In the genomic region with DNA sequence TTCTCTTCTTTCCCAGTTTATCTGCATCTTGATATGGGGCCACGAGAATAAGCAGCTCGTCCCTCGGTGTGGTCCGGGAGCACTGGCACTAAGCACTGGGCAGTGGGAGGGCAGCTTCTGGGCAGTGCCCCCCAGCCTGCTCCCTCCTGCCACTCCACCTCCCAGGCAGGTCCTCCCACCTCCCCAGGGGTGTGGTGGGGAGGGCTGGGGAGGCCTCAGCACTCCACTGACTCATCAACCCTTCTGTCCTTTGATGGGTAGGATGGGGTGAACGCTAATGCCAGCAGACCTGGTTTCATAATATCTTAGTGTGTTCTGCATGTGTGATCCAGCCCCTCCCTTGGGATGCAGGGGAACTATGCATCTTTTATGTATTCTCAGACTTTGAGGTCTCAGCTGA, we compare ENCODE assay signal across 21 cellular contexts.
DNase-seq lines count a peak whose midpoint lies in the region; ATAC-seq and TF ChIP-seq lines count a peak whose summit lies in the region.
"Had no signal": no experiment of that assay in that cellular context is flagged by ENCODE, and none has a peak within 500 bp of the region (broad histone marks: within the 10 kb centered on the region; RNA-seq: fewer than 3 reads in every experiment).

No MANE protein-coding gene starts in this region.

- H3K27ac ChIP-seq in HEK293 (ENCODE audit: extremely low read depth, low read depth, low read length): no peak overlapping the region
- peak overlapping the region; percentile 73 to 90 (median 78) for H3K27ac ChIP-seq in body of pancreas
- H3K27ac ChIP-seq in smooth muscle cell (ENCODE audit: low read depth): peak overlapping the region; percentile 50
- H3K27ac ChIP-seq: adrenal gland, SJCRH30 had no signal

- intact Hi-C loops in body of pancreas (cut with DNase I): no loop called here

- POLR2A ChIA-PET in HEK293 (lab: Yijun Ruan, JAX): no interaction called here

- TF ChIP-seq POLR2A in body of pancreas (IDR thresholded peaks at IDR 0.05): no peak

- H2AFZ ChIP-seq in smooth muscle cell (ENCODE audit: low read depth): no peak overlapping the region

- H3K4me1 ChIP-seq in HEK293 (ENCODE audit: control insufficient read depth, insufficient read depth, low read length) (peaks cover 5% of the 10 kb centered on the region; the same call in 1 of the 2 replicates), body of pancreas (peaks cover 46% of the 10 kb centered on the region), smooth muscle cell (ENCODE audit: low read depth) (peaks cover 3% of the 10 kb centered on the region)

- DNase-seq in body of pancreas: no peak
- peak; percentile 66 for DNase-seq in kidney glomerular epithelial cell (lab: John Stamatoyannopoulos, UW)
- no peak for DNase-seq in smooth muscle cell (lab: John Stamatoyannopoulos, UW; ENCODE audit: unreplicated experiment)
- DNase-seq: activated CD4-positive, alpha-beta T cell treated with anti-CD3 and anti-CD28 coated beads for 1 hour; adrenal gland; effector memory CD8-positive, alpha-beta T cell; left ventricle myocardium superior; MV-4-11; naive thymus-derived CD4-positive, alpha-beta T cell; NCI-H2029 treated with DMSO at 0.1 percent for 48 hours; NCI-H524; SJCRH30; stimulated activated CD4-positive, alpha-beta T cell treated with anti-CD3 and anti-CD28 coated beads, Interleukin-12 subunit alpha, Interleukin-12 subunit beta, amount 100 ng/mL, for 4 hours; T-helper 9 cell had no signal

- no peaks in the 10 kb centered on the region for H3K27me3 ChIP-seq in body of pancreas
- no peaks in the 10 kb centered on the region for H3K27me3 ChIP-seq in smooth muscle cell (ENCODE audit: low read depth)
- H3K27me3 ChIP-seq: adrenal gland, SJCRH30, upper lobe of left lung had no signal

- TF ChIP-seq CTCF in HEK293 (tag by site-specific recombination; IDR thresholded peaks at IDR 0.05) (no peak), body of pancreas (IDR thresholded peaks at IDR 0.05) (no peak), smooth muscle cell (IDR thresholded peaks at IDR 0.05; ENCODE audit: borderline replicate concordance, insufficient read depth, poor library complexity, severe bottlenecking) (no peak)

- no peaks in the 10 kb centered on the region for H3K79me2 ChIP-seq in smooth muscle cell (ENCODE audit: low read depth)

- ATAC-seq in body of pancreas (no peak), HG02642 (IDR thresholded peaks at IDR 0.05; ENCODE audit: poor library complexity, unreplicated experiment) (no peak), HG03159 (IDR thresholded peaks at IDR 0.05; ENCODE audit: unreplicated experiment) (no peak), HG02884 (IDR thresholded peaks at IDR 0.05; ENCODE audit: unreplicated experiment) (no peak), GM19324 (IDR thresholded peaks at IDR 0.05; ENCODE audit: low FRiP score, unreplicated experiment) (no peak)
- ATAC-seq: effector memory CD8-positive, alpha-beta T cell; left ventricle myocardium superior; naive thymus-derived CD4-positive, alpha-beta T cell; stimulated activated effector memory CD8-positive, alpha-beta T cell treated with anti-CD3 and anti-CD28 coated beads, Interleukin-12 subunit alpha, Interleukin-12 subunit beta, amount 100 ng/mL, for 72 hours had no signal

- H3K4me3 ChIP-seq in HEK293 (ENCODE audit: low read depth, low read length) (no peak overlapping the region), body of pancreas (no peak overlapping the region), smooth muscle cell (no peak overlapping the region)
- H3K4me3 ChIP-seq: adrenal gland, SJCRH30, upper lobe of left lung had no signal

- 47 to 52% methylated on average over 3 to 5 of the region's 5 CpGs for WGBS in body of pancreas, 2 donors
- 90% methylated on average over 5 of the region's 5 CpGs for WGBS in smooth muscle cell (ENCODE audit: low lambda C conversion rate)

- no peaks in the 10 kb centered on the region for H3K9me3 ChIP-seq in HEK293 (ENCODE audit: control insufficient read depth, insufficient read depth, low read depth, low read length)
- no peaks in the 10 kb centered on the region for H3K9me3 ChIP-seq in body of pancreas
- H3K9me3 ChIP-seq in smooth muscle cell (replicated peaks; ENCODE audit: low read depth): no peaks in the 10 kb centered on the region
- H3K9me3 ChIP-seq: adrenal gland, upper lobe of left lung had no signal

- no peaks in the 10 kb centered on the region for H4K20me1 ChIP-seq in smooth muscle cell (ENCODE audit: low read depth)

- H3K36me3 ChIP-seq in HEK293 (ENCODE audit: control insufficient read depth in 2 of 2, insufficient read depth in 1 of 2, low read length in 2 of 2) (no peaks in the 10 kb centered on the region), body of pancreas (replicated peaks in 1 of 2; ENCODE audit: insufficient read depth in 1 of 2, low read depth in 2 of 2) (no peaks in the 10 kb centered on the region), smooth muscle cell (ENCODE audit: low read depth) (no peaks in the 10 kb centered on the region)
- H3K36me3 ChIP-seq: adrenal gland, SJCRH30, upper lobe of left lung had no signal

- H3K9ac ChIP-seq in smooth muscle cell (ENCODE audit: low read depth): no peak overlapping the region

- no peak overlapping the region for H3K4me2 ChIP-seq in smooth muscle cell

- CTCF ChIA-PET in HEK293 (lab: Yijun Ruan, JAX): interaction anchor here (1.7 to 4.5 kb wide), 2 partner anchors 10 to 72 kb away, joined by 10 to 42 read pairs; no protein-coding TSS in a partner anchor

- H3F3A ChIP-seq in smooth muscle cell (ENCODE audit: low read depth): no peaks in the 10 kb centered on the region

TF ChIP-seq in HEK293, 187 proteins besides CTCF, POLR2A, EP300 and RAD21:
- no peak for TF ChIP-seq ZBTB48 (tag by site-specific recombination; IDR thresholded peaks at IDR 0.05)
- peak; percentile 79 for TF ChIP-seq GLIS1 (tag by site-specific recombination; IDR thresholded peaks at IDR 0.05)
- TF ChIP-seq ZNF394 (tag by site-specific recombination; IDR thresholded peaks at IDR 0.05; ENCODE audit: borderline replicate concordance): no peak
- TF ChIP-seq, protein P1, sequence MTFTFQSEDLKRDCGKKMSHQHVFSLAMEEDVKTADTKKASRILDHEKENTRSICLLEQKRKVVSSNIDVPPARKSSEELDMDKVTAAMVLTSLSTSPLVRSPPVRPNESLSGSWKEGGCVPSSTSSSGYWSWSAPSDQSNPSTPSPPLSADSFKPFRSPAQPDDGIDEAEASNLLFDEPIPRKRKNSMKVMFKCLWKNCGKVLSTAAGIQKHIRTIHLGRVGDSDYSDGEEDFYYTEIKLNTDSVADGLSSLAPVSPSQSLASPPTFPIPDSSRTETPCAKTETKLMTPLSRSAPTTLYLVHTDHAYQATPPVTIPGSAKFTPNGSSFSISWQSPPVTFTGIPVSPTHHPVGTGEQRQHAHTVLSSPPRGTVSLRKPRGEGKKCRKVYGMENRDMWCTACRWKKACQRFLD (tag by site-specific recombination; IDR thresholded peaks at IDR 0.05): no peak
